Comparison of ENCODE assay signal across 18 cellular contexts in genomic region chr10:91785851-91786250, GRCh38. TPM values are rescaled to one million over a fixed set of nuclear protein-coding genes. Genes with fewer than 3 reads are reported as not detected.
DNase-seq lines count a peak whose midpoint lies in the region; ATAC-seq, FAIRE-seq and TF ChIP-seq lines count a peak whose summit lies in the region.
"Had no signal": no experiment of that assay in that cellular context is flagged by ENCODE, and none has a peak within 500 bp of the region (broad histone marks: within the 10 kb centered on the region; RNA-seq: fewer than 3 reads in every experiment).

No MANE protein-coding gene starts in this region.

- POLR2A ChIA-PET in Caco-2 (lab: Charles Lee) = no interaction called here

- DNase-seq in D341Med (ENCODE audit: low spot score) = peak; percentile 25
- DNase-seq in NCI-H524 treated with DMSO at 0.1 percent for 48 hours (lab: John Stamatoyannopoulos, UW) = peak; percentile 42
- DNase-seq in bronchial epithelial cell (ENCODE audit: low read depth) = peak; percentile 73
- DNase-seq in immature natural killer cell = no peak
- no peak for DNase-seq in Caco-2
- DNase-seq: CD4-positive, CD25-positive, alpha-beta regulatory T cell; CD8-positive, alpha-beta T cell; DMS153; DND-41; GM23248; H9; HFFc6 had no signal

- BruUV-seq in Caco-2 (replicated peaks; lab: Mats Ljungman, UMichigan) = no TSS peak

- peaks cover 3 to 5% (median 4%) of the 10 kb centered on the region in 3 donors for H3K27me3 Mint-ChIP-seq in immature natural killer cell (ENCODE audit: low read depth in 3 of 3)
- no peaks in the 10 kb centered on the region for H3K27me3 Mint-ChIP-seq in Caco-2 (ENCODE audit: insufficient read depth, unreplicated experiment)
- H3K27me3 Mint-ChIP-seq: B cell had no signal

- CTCF ChIA-PET in Caco-2 (lab: Charles Lee) = no interaction called here

- intact Hi-C loops in Caco-2 (cut with micrococcal nuclease; ENCODE audit: unreplicated experiment) = no loop called here

- H3K4me3 Mint-ChIP-seq in immature natural killer cell (no peak overlapping the region), Caco-2 (ENCODE audit: unreplicated experiment) (no peak overlapping the region)
- H3K4me3 Mint-ChIP-seq: B cell; CD4-positive, CD25-positive, alpha-beta regulatory T cell; CD8-positive, alpha-beta T cell; H9; HFFc6 had no signal

- no peak overlapping the region for H3K27ac Mint-ChIP-seq in immature natural killer cell
- no peak overlapping the region for H3K27ac Mint-ChIP-seq in Caco-2 (ENCODE audit: unreplicated experiment)
- H3K27ac Mint-ChIP-seq: B cell; CD4-positive, CD25-positive, alpha-beta regulatory T cell; CD8-positive, alpha-beta T cell; H9; HFFc6 had no signal

- no peaks in the 10 kb centered on the region for H3K27me3 ChIP-seq in bronchial epithelial cell (ENCODE audit: control insufficient read depth, insufficient read depth, low read length)
- H3K27me3 ChIP-seq in Caco-2 (replicated peaks; ENCODE audit: control insufficient read depth, insufficient read depth, low read length) = no peaks in the 10 kb centered on the region
- H3K27me3 ChIP-seq: BLaER1 had no signal

- ATAC-seq in esophagus mucosa (peak; percentile 60), GM21737 (IDR thresholded peaks at IDR 0.05; ENCODE audit: unreplicated experiment) (no peak)
- ATAC-seq: CD8-positive, alpha-beta T cell; HCT116 had no signal

- no peaks in the 10 kb centered on the region for H3K4me1 ChIP-seq in Caco-2
- H3K4me1 ChIP-seq: BLaER1 had no signal

- H3K9me3 ChIP-seq in Caco-2 = no peaks in the 10 kb centered on the region
- H3K9me3 ChIP-seq: BLaER1 had no signal

- H3K9me3 Mint-ChIP-seq in immature natural killer cell (peaks cover 0 to 3% (median 0%) of the 10 kb centered on the region in 6 donors), Caco-2 (ENCODE audit: unreplicated experiment) (no peaks in the 10 kb centered on the region)
- H3K9me3 Mint-ChIP-seq: CD8-positive, alpha-beta T cell; H9; HFFc6 had no signal

- H3K36me3 ChIP-seq in bronchial epithelial cell (ENCODE audit: control insufficient read depth, insufficient read depth, low read length) = no peaks in the 10 kb centered on the region
- no peaks in the 10 kb centered on the region for H3K36me3 ChIP-seq in Caco-2 (ENCODE audit: control insufficient read depth, insufficient read depth, low read length)
- H3K36me3 ChIP-seq: BLaER1 had no signal

- no peak for FAIRE-seq in bronchial epithelial cell (lab: Jason Lieb, UNC)
- FAIRE-seq: GM12892 had no signal

- TF ChIP-seq CTCF in bronchial epithelial cell (IDR thresholded peaks at IDR 0.05; ENCODE audit: insufficient read depth, low read length, severe bottlenecking) (no peak), Caco-2 (IDR thresholded peaks at IDR 0.05; ENCODE audit: insufficient read depth in 1 of 2, low read depth in 1 of 2, low read length in 1 of 2, severe bottlenecking in 1 of 2, unreplicated experiment in 1 of 2) (no peak)

- H3K36me3 Mint-ChIP-seq in immature natural killer cell = no peaks in the 10 kb centered on the region
- no peaks in the 10 kb centered on the region for H3K36me3 Mint-ChIP-seq in Caco-2 (ENCODE audit: insufficient read depth, unreplicated experiment)
- H3K36me3 Mint-ChIP-seq: CD4-positive, CD25-positive, alpha-beta regulatory T cell; CD8-positive, alpha-beta T cell had no signal

- no peak overlapping the region for H3K4me3 ChIP-seq in bronchial epithelial cell (ENCODE audit: low read depth, low read length)
- no peak overlapping the region for H3K4me3 ChIP-seq in Caco-2 (ENCODE audit: low read depth, low read length)
- H3K4me3 ChIP-seq: BLaER1, GM23248 had no signal

- H3K4me1 Mint-ChIP-seq in immature natural killer cell (no peaks in the 10 kb centered on the region), Caco-2 (ENCODE audit: low read depth, unreplicated experiment) (no peaks in the 10 kb centered on the region)
- H3K4me1 Mint-ChIP-seq: B cell; CD4-positive, CD25-positive, alpha-beta regulatory T cell had no signal

RNA-seq across cellular contexts. Expression of gene TNKS2, which starts 12.4 kb away (rescaled TPM):
- total RNA-seq in bronchial epithelial cell = 48.2 and 56.5 TPM in 2 replicates
- total RNA-seq in esophagus mucosa = 28.4 TPM
- polyA plus RNA-seq in immature natural killer cell = 10 to 100 TPM; 21.9 to 31.1 (median 25.3) TPM
- total RNA-seq in Caco-2 (2022) = 46.7 and 48.5 TPM in 2 replicates

Comparison
In these comparisons a context has a peak if more than half of its experiments do, and no peak if none do; other contexts are left out.
1. DNase-seq: peak in D341Med (single experiment), NCI-H524 treated with DMSO at 0.1 percent for 48 hours (single experiment) and bronchial epithelial cell (single experiment); none in immature natural killer cell (0 of 3) and Caco-2 (0 of 2).